In genomic region chrX:20488473-20488872, GRCh38 we compare ENCODE assay signal across 6 cellular contexts.
"Had no signal": no experiment of that assay in that cellular context is flagged by ENCODE, and none has a peak within 500 bp of the region (broad histone marks: within the 10 kb centered on the region; RNA-seq: fewer than 3 reads in every experiment).

No MANE protein-coding gene starts in this region.

- FAIRE-seq: K562 had no signal

- H3K4me3 ChIP-seq: K562 had no signal

- ATAC-seq: K562 had no signal

- H3K27ac ChIP-seq: HL-60, KMS-11 had no signal

- DNase-seq: IMR-90, KBM-7, KG1 had no signal

- H3K9ac ChIP-seq: KMS-11 had no signal

- H3K4me2 ChIP-seq: KMS-11 had no signal
